In the genomic region with DNA sequence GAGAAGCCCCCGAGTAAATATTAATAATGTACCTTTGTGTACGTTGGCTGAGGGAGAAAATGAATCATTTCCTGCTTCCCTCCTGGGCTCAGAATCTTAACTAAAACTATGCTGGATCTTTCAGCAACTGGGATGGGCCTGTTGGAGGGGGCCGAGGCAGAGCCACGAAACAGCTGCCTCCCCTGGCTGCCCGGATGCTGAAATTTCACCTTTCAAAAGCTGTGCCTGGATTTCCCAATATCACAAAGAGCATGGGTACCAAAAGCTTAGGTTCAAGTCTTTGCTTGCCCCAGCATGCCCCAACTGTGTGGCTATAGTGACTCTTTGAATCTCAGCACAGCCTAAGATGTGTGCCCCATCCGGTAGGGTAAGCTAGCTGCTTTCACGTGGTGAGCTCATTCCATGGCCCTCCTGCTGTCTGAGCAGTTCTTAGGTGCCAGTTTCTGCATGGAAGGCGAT, we compare ENCODE assay signal across 11 cellular contexts.
DNase-seq lines count a peak whose midpoint lies in the region; ATAC-seq and TF ChIP-seq lines count a peak whose summit lies in the region.
"Had no signal": no experiment of that assay in that cellular context is flagged by ENCODE, and none has a peak within 500 bp of the region (broad histone marks: within the 10 kb centered on the region; RNA-seq: fewer than 3 reads in every experiment).

No MANE protein-coding gene starts in this region.

- H3K4me2 ChIP-seq in GM23338, result no peak overlapping the region

- ATAC-seq in GM23338, result no peak
- no peak for ATAC-seq in left colon
- ATAC-seq: K562 had no signal

- H3K4me1 Mint-ChIP-seq in GM23338 (peaks cover 20% of the 10 kb centered on the region), progenitor cell of endocrine pancreas (ENCODE audit: low read depth) (no peaks in the 10 kb centered on the region)

- H3K9me3 ChIP-seq in SJCRH30 (replicated peaks) (no peaks in the 10 kb centered on the region), transverse colon (no peaks in the 10 kb centered on the region)

- no peak for TF ChIP-seq EP300 in transverse colon (IDR thresholded peaks at IDR 0.05; ENCODE audit: low read depth)

- H3K4me3 ChIP-seq in ACC112 (ENCODE audit: low read depth, low read length), result peak overlapping the region; percentile 28; the same call in 1 of the 2 replicates
- no peak overlapping the region for H3K4me3 ChIP-seq in GM23338
- H3K4me3 ChIP-seq in SJCRH30, result 0 out of 2 replicates have a peak overlapping the region, but pooled peaks have one; percentile 5
- no peak overlapping the region for H3K4me3 ChIP-seq in fibroblast of pulmonary artery (replicated peaks; ENCODE audit: low read depth, low read length)
- H3K4me3 ChIP-seq in transverse colon, result no peak overlapping the region
- H3K4me3 ChIP-seq: K562 had no signal

- intact Hi-C loops in left colon (cut with DNase I, micrococcal nuclease), result no loop called here
- intact Hi-C loops in transverse colon (cut with DNase I; ENCODE audit: low total_unique reads), result loop anchor here (10.0 kb wide), 1 partner anchor 1855 kb away; no protein-coding TSS in a partner anchor

- TF ChIP-seq CTCF in GM23338 (conservative IDR thresholded peaks at IDR 0.05; ENCODE audit: low read depth in 2 of 2), result no peak
- TF ChIP-seq CTCF in fibroblast of pulmonary artery (IDR thresholded peaks at IDR 0.05; ENCODE audit: low read length, missing control alignments), result no peak
- no peak for TF ChIP-seq CTCF in progenitor cell of endocrine pancreas (IDR thresholded peaks at IDR 0.05; ENCODE audit: unreplicated experiment)
- TF ChIP-seq CTCF in transverse colon (IDR thresholded peaks at IDR 0.05), result no peak

- H3K27ac ChIP-seq in ACC112 (ENCODE audit: low read depth, low read length) (peak overlapping the region; percentile 96), GM23338 (ENCODE audit: low read depth) (no peak overlapping the region), SJCRH30 (peak overlapping the region; percentile 80), transverse colon (no peak overlapping the region)
- H3K27ac ChIP-seq: WERI-Rb-1 had no signal

- H3K36me3 Mint-ChIP-seq in GM23338 (ENCODE audit: low read depth), result no peaks in the 10 kb centered on the region
- no peaks in the 10 kb centered on the region for H3K36me3 Mint-ChIP-seq in progenitor cell of endocrine pancreas (ENCODE audit: insufficient read depth)

- H2AFZ ChIP-seq in ACC112 (ENCODE audit: low read length, unreplicated experiment) (peak overlapping the region; percentile 53), GM23338 (peak overlapping the region; percentile 66; the same call in 1 of the 2 replicates)

- 0 out of 2 replicates have a peak, but pooled peaks cover 5% of the 10 kb centered on the region for H3K9me2 ChIP-seq in GM23338 (ENCODE audit: insufficient read depth)

- no peak overlapping the region for H3K4me3 Mint-ChIP-seq in GM23338
- H3K4me3 Mint-ChIP-seq in progenitor cell of endocrine pancreas (ENCODE audit: low read depth), result no peak overlapping the region
- H3K4me3 Mint-ChIP-seq: neural crest cell had no signal

- peaks cover 10% of the 10 kb centered on the region for H3K27me3 Mint-ChIP-seq in GM23338 (ENCODE audit: insufficient read depth, low read depth, poor library complexity)
- peaks cover 17% of the 10 kb centered on the region for H3K27me3 Mint-ChIP-seq in progenitor cell of endocrine pancreas

- in situ Hi-C loops in transverse colon (cut with MboI; ENCODE audit: low pct_ligation_motif_present in 1 of 4, low pct_unique_long_range_greater_than_20kb in 1 of 4, low sequenced_read_pairs in 3 of 4), result no loop called here

- H3K4me1 ChIP-seq in ACC112 (ENCODE audit: control insufficient read depth, insufficient read depth, low read length, unreplicated experiment), result peaks cover 50% of the 10 kb centered on the region
- H3K4me1 ChIP-seq in GM23338 (ENCODE audit: insufficient read depth), result no peaks in the 10 kb centered on the region
- peaks cover 41% of the 10 kb centered on the region for H3K4me1 ChIP-seq in SJCRH30
- H3K4me1 ChIP-seq in transverse colon, result no peaks in the 10 kb centered on the region

- H3F3A ChIP-seq in GM23338 (replicated peaks; ENCODE audit: low read depth), result no peaks in the 10 kb centered on the region

- WGBS in transverse colon (ENCODE audit: low coverage in 1 of 2), 2 donors, result 51% methylated on average over 8 of the region's 8 CpGs; no CpG with 5 or more reads in 1 of the 2 donors

- no peaks in the 10 kb centered on the region; the same call in 1 of the 3 replicates for H3K9me3 Mint-ChIP-seq in GM23338
- no peaks in the 10 kb centered on the region for H3K9me3 Mint-ChIP-seq in progenitor cell of endocrine pancreas (ENCODE audit: low read depth)
- H3K9me3 Mint-ChIP-seq: neural crest cell had no signal

- H3K36me3 ChIP-seq in ACC112 (ENCODE audit: insufficient read depth, low read length) (no peaks in the 10 kb centered on the region), GM23338 (ENCODE audit: insufficient read depth) (no peaks in the 10 kb centered on the region), SJCRH30 (no peaks in the 10 kb centered on the region), transverse colon (no peaks in the 10 kb centered on the region)
- H3K36me3 ChIP-seq: WERI-Rb-1 had no signal

- H3K79me2 ChIP-seq in ACC112 (ENCODE audit: control insufficient read depth, insufficient read depth, low read length, unreplicated experiment) (no peaks in the 10 kb centered on the region), GM23338 (replicated peaks; ENCODE audit: insufficient read depth) (no peaks in the 10 kb centered on the region)

- H4K20me1 ChIP-seq in GM23338 (replicated peaks; ENCODE audit: insufficient read depth), result no peaks in the 10 kb centered on the region

- no peak for DNase-seq in GM23338 (ENCODE audit: low spot score)
- peak; percentile 45 to 74 for DNase-seq in SJCRH30
- peak; percentile 76 for DNase-seq in fibroblast of pulmonary artery (ENCODE audit: low read depth)
- no peak for DNase-seq in left colon
- no peak for DNase-seq in progenitor cell of endocrine pancreas (ENCODE audit: low spot score, unreplicated experiment)
- DNase-seq in transverse colon, result no peak
- DNase-seq in activated CD8-positive, alpha-beta memory T cell treated with anti-CD3 and anti-CD28 coated beads for 24 hours, result no peak
- DNase-seq: WERI-Rb-1 had no signal

- TF ChIP-seq POLR2A in transverse colon (IDR thresholded peaks at IDR 0.05), result no peak

- H3K27me3 ChIP-seq in ACC112 (ENCODE audit: insufficient read depth, low read length) (peaks cover 9% of the 10 kb centered on the region; the same call in 1 of the 2 replicates), GM23338 (ENCODE audit: insufficient read depth) (no peaks in the 10 kb centered on the region), SJCRH30 (no peaks in the 10 kb centered on the region), transverse colon (peaks cover 9% of the 10 kb centered on the region)

- H3K27ac Mint-ChIP-seq in GM23338 (no peak overlapping the region; the same call in 1 of the 2 replicates), progenitor cell of endocrine pancreas (no peak overlapping the region)

TF ChIP-seq in GM23338, 12 proteins besides CTCF, POLR2A, EP300 and RAD21:
- TF ChIP-seq NANOG (IDR thresholded peaks at IDR 0.05; ENCODE audit: borderline replicate concordance) (no peak), ZNF331 (CRISPR knock-in tag; IDR thresholded peaks at IDR 0.05; ENCODE audit: low read depth) (no peak)
- TF ChIP-seq, protein P1, sequence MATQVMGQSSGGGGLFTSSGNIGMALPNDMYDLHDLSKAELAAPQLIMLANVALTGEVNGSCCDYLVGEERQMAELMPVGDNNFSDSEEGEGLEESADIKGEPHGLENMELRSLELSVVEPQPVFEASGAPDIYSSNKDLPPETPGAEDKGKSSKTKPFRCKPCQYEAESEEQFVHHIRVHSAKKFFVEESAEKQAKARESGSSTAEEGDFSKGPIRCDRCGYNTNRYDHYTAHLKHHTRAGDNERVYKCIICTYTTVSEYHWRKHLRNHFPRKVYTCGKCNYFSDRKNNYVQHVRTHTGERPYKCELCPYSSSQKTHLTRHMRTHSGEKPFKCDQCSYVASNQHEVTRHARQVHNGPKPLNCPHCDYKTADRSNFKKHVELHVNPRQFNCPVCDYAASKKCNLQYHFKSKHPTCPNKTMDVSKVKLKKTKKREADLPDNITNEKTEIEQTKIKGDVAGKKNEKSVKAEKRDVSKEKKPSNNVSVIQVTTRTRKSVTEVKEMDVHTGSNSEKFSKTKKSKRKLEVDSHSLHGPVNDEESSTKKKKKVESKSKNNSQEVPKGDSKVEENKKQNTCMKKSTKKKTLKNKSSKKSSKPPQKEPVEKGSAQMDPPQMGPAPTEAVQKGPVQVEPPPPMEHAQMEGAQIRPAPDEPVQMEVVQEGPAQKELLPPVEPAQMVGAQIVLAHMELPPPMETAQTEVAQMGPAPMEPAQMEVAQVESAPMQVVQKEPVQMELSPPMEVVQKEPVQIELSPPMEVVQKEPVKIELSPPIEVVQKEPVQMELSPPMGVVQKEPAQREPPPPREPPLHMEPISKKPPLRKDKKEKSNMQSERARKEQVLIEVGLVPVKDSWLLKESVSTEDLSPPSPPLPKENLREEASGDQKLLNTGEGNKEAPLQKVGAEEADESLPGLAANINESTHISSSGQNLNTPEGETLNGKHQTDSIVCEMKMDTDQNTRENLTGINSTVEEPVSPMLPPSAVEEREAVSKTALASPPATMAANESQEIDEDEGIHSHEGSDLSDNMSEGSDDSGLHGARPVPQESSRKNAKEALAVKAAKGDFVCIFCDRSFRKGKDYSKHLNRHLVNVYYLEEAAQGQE (IDR thresholded peaks at IDR 0.05; ENCODE audit: unreplicated experiment), result no peak

Comparison
In these comparisons a context has a peak if more than half of its experiments do, and no peak if none do; other contexts are left out.
1. H3K27ac ChIP-seq: peak in ACC112 (single experiment) and SJCRH30 (single experiment); none in GM23338 (single experiment) and transverse colon (0 of 4).
2. H3K4me3 ChIP-seq: peak in ACC112 (single experiment) and SJCRH30 (single experiment); none in GM23338 (single experiment), fibroblast of pulmonary artery (single experiment) and transverse colon (0 of 4).
3. DNase-seq: peak in SJCRH30 (2 of 2) and fibroblast of pulmonary artery (single experiment); none in GM23338 (single experiment), left colon (0 of 2), progenitor cell of endocrine pancreas (single experiment), transverse colon (single experiment) and activated CD8-positive, alpha-beta memory T cell treated with anti-CD3 and anti-CD28 coated beads for 24 hours (single experiment).